1 cellular context compared by ENCODE assay signal in genomic region chr5:150779397-150780179, GRCh38.
A peak's percentile ranks its signal among the peaks of the same experiment; 100 is the strongest.
TF ChIP-seq lines count a peak whose summit lies in the region.

No MANE protein-coding gene starts in this region.

TF ChIP-seq in K562, 482 proteins besides CTCF, POLR2A, EP300 and RAD21 (continued from another document):
- TF ChIP-seq SFPQ (IDR thresholded peaks at IDR 0.05; ENCODE audit: low read depth, low read length): no peak
- TF ChIP-seq SMARCA5 (IDR thresholded peaks at IDR 0.05): no peak
- no peak for TF ChIP-seq STAT5B (CRISPR knock-in tag; IDR thresholded peaks at IDR 0.05)
- TF ChIP-seq TCF3 (CRISPR knock-in tag; IDR thresholded peaks at IDR 0.05): 0 out of 2 replicates have a peak, but pooled peaks have one; percentile 15
